In the genomic region with DNA sequence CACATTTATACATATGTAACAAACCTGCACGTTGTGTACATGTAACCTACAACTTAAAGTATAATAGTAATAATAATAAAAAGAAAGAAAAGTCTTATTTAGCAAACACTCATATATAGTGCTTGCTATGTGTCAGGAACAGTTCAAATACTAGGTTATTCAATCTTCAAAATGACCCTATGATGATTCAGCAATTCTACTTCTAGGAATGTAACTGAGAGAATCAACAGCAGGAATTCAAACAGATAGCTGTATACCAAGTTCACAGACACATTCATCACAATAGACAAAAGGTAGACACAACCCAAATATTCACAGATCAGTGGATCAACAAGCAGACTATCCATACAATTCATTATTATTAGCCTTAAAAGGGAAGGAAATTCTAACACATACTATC, we compare ENCODE assay signal across 22 cellular contexts.
"Had no signal": no experiment of that assay in that cellular context is flagged by ENCODE, and none has a peak within 500 bp of the region (broad histone marks: within the 10 kb centered on the region; RNA-seq: fewer than 3 reads in every experiment).

No MANE protein-coding gene starts in this region.

- FAIRE-seq: endothelial cell of umbilical vein, frontal cortex, islet of Langerhans had no signal

- ATAC-seq: heart right ventricle; lower lobe of right lung; natural killer cell treated with Interleukin-12 subunit alpha and Interleukin-12 subunit beta and Interleukin-15 and Interleukin-18, amount 100 ng/mL, for 72 hours; right cardiac atrium; upper lobe of right lung had no signal

- H3K27me3 ChIP-seq: neural progenitor cell, ovary, suprapubic skin, tibial artery, upper lobe of right lung had no signal

- H3K4me1 ChIP-seq: heart right ventricle, left ventricle myocardium inferior, lower lobe of right lung, suprapubic skin, tibial artery, upper lobe of right lung had no signal

- H3K4me3 ChIP-seq: coronary artery, heart right ventricle, left ventricle myocardium inferior, lower lobe of right lung, neural progenitor cell, ovary, smooth muscle cell, suprapubic skin, tibial artery, upper lobe of right lung had no signal

- H3K27ac ChIP-seq: coronary artery, heart right ventricle, left ventricle myocardium inferior, lower lobe of right lung, neural progenitor cell, ovary, suprapubic skin, tibial artery, upper lobe of right lung had no signal

- H3K4me2 ChIP-seq: neural progenitor cell, smooth muscle cell had no signal

- H2AFZ ChIP-seq: neural progenitor cell had no signal

- H3K9me3 ChIP-seq: heart right ventricle, left ventricle myocardium inferior, lower lobe of right lung, ovary, suprapubic skin, tibial artery, upper lobe of right lung had no signal

- H3K36me3 ChIP-seq: heart right ventricle, left ventricle myocardium inferior, lower lobe of right lung, neural progenitor cell, ovary, suprapubic skin, tibial artery, upper lobe of right lung had no signal

- DNase-seq: effector CD4-positive, alpha-beta T cell; endodermal cell; heart right ventricle; hypothalamus; left ventricle myocardium inferior; lower lobe of right lung; midbrain; nucleus accumbens; ovary; right cardiac atrium; stimulated activated CD4-positive, alpha-beta T cell treated with anti-CD3 and anti-CD28 coated beads, Interleukin-2, amount 100 ng/mL, for 48 hours; stimulated activated naive CD4-positive, alpha-beta T cell treated with Interleukin-2 at 50 U/mL for 16 hours; tibial artery; upper lobe of right lung had no signal

- H3K9ac ChIP-seq: neural progenitor cell had no signal
